8 cellular contexts compared by ENCODE assay signal in the genomic region with DNA sequence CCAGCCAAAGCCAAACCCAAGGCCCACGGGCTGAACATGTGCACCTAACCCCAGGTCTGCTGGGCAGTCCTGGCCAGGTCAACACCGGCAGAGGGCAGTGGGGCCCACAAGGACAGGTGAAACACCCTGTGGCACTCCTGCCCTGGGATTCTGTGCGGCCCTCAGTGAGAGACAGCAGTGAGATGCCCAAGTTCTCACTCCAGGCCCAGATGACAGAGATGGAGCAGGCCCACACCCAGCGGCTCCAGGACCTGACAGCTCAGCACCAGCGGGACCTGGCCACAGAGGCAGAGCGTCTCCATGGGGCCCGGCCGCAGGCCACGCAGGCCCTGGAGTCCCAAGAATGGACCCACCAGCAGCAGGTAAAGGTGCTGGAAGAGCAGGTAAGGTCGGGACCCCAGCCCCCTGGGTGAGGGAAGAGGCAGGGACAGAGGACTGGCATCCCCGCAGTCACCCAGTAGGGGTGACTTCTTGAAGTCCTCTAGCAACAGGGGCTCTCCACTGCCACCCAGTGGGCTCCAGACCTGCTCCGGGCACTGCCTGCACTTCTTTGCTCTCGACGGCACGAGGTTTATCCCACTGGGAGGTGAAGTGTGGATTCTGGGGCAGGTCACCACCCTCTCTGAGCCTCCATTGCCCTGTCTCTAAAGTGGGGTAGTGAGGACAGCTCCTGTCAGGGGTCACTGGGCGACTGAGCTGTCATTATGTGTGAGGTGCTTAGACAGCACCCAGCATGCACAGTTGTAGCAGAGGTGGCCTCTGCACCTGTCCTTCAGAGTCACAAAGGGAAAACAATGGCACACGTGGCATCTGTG.
A peak's percentile ranks its signal among the peaks of the same experiment; 100 is the strongest.
DNase-seq lines count a peak whose midpoint lies in the region; FAIRE-seq lines count a peak whose summit lies in the region.

No MANE protein-coding gene starts in this region.

- H3K4me1 Mint-ChIP-seq in activated T-cell treated with anti-CD3 and anti-CD28 coated beads, Interleukin-2, amount 50 U/mL, for 24 hours (ENCODE audit: low read depth), result no peaks in the 10 kb centered on the region

- no peak for FAIRE-seq in GM19239 (lab: Jason Lieb, UNC)

- DNase-seq in ACHN, result peak; percentile 56
- DNase-seq in HCEC 1CT, result peak; percentile 43
- DNase-seq in SW480 (ENCODE audit: low spot score), result peak; percentile 32
- peak; percentile 66 for DNase-seq in iPS-NIHi11 (ENCODE audit: low spot score)
- no peak for DNase-seq in activated T-cell treated with anti-CD3 and anti-CD28 coated beads, Interleukin-2, amount 50 U/mL, for 24 hours
- no peak for DNase-seq in ecto neural progenitor cell (ENCODE audit: low spot score)
- no peak for DNase-seq in stimulated activated naive CD4-positive, alpha-beta T cell treated with Interleukin-2 at 50 U/mL for 16 hours (lab: John Stamatoyannopoulos, UW)
- no peak for DNase-seq in GM19239 (ENCODE audit: insufficient read length, low spot score)

- no peaks in the 10 kb centered on the region for H3K27me3 Mint-ChIP-seq in activated T-cell treated with anti-CD3 and anti-CD28 coated beads, Interleukin-2, amount 50 U/mL, for 24 hours

- in situ Hi-C loops in ACHN (cut with HindIII; ENCODE audit: low pct_ligation_motif_present, low pct_unique_long_range_greater_than_20kb, low sequenced_read_pairs), result no loop called here

- no peak overlapping the region for H3K4me3 Mint-ChIP-seq in activated T-cell treated with anti-CD3 and anti-CD28 coated beads, Interleukin-2, amount 50 U/mL, for 24 hours

- no peaks in the 10 kb centered on the region for H3K9me3 Mint-ChIP-seq in activated T-cell treated with anti-CD3 and anti-CD28 coated beads, Interleukin-2, amount 50 U/mL, for 24 hours

- H3K36me3 Mint-ChIP-seq in activated T-cell treated with anti-CD3 and anti-CD28 coated beads, Interleukin-2, amount 50 U/mL, for 24 hours (ENCODE audit: low read depth), result no peaks in the 10 kb centered on the region

- H3K27ac Mint-ChIP-seq in activated T-cell treated with anti-CD3 and anti-CD28 coated beads, Interleukin-2, amount 50 U/mL, for 24 hours, result no peak overlapping the region

Comparison
In these comparisons a context has a peak if more than half of its experiments do, and no peak if none do; other contexts are left out.
1. DNase-seq: peak in ACHN (single experiment), HCEC 1CT (single experiment), SW480 (single experiment) and iPS-NIHi11 (single experiment); none in activated T-cell treated with anti-CD3 and anti-CD28 coated beads, Interleukin-2, amount 50 U/mL, for 24 hours (single experiment), ecto neural progenitor cell (single experiment), stimulated activated naive CD4-positive, alpha-beta T cell treated with Interleukin-2 at 50 U/mL for 16 hours (single experiment) and GM19239 (single experiment).